ENCODE assay signal across 8 cellular contexts in genomic region chr5:40679071-40679997, GRCh38. TPM values are rescaled to one million over a fixed set of nuclear protein-coding genes. Genes with fewer than 3 reads are reported as not detected.
A peak's percentile ranks its signal among the peaks of the same experiment; 100 is the strongest.
DNase-seq lines count a peak whose midpoint lies in the region; ATAC-seq and TF ChIP-seq lines count a peak whose summit lies in the region.

Gene PTGER4 (plus strand): TSS chr5:40679915. CDS start chr5:40680994, 1,079 bp downstream.

- H3K9ac ChIP-seq in OCI-LY3 (ENCODE audit: low read length), result peak within 1 kb of the TSS; percentile 98

- H3K4me1 ChIP-seq in CD4-positive, alpha-beta memory T cell (ENCODE audit: insufficient read depth, low read length), result peaks cover 46% of the 10 kb centered on the region
- H3K4me1 ChIP-seq in OCI-LY3 (ENCODE audit: low read length) (peaks cover 13% of the 10 kb centered on the region), mononuclear cell (ENCODE audit: insufficient read depth, low read length) (peaks cover 59% of the 10 kb centered on the region)

- peaks cover 34 to 70% (median 46%) of the 10 kb centered on the region in 4 donors for H3K4me1 Mint-ChIP-seq in CD4-positive, alpha-beta memory T cell

- TF ChIP-seq CTCF in HL-60 (IDR thresholded peaks at IDR 0.05; ENCODE audit: insufficient read depth, low read length) (no peak), OCI-LY3 (IDR thresholded peaks at IDR 0.05; ENCODE audit: low read depth, low read length) (no peak)

- H3K79me2 ChIP-seq in OCI-LY3 (ENCODE audit: low read length), result peaks cover 53% of the 10 kb centered on the region

- H3K9me3 Mint-ChIP-seq in CD4-positive, alpha-beta memory T cell, result peaks cover 0 to 9% (median 1%) of the 10 kb centered on the region in 8 donors

- no peaks in the 10 kb centered on the region for H3K9me3 ChIP-seq in CD4-positive, alpha-beta memory T cell (ENCODE audit: control insufficient read depth in 1 of 2, low read length in 2 of 2)
- H3K9me3 ChIP-seq in OCI-LY3 (ENCODE audit: insufficient read depth, low read length), result no peaks in the 10 kb centered on the region
- no peaks in the 10 kb centered on the region for H3K9me3 ChIP-seq in mononuclear cell (ENCODE audit: low read depth, low read length)

- H3K27ac ChIP-seq in CD4-positive, alpha-beta memory T cell (ENCODE audit: low read depth, low read length), result peak within 1 kb of the TSS; percentile 86
- H3K27ac ChIP-seq in HL-60 (replicated peaks) (peak within 1 kb of the TSS; percentile 95), OCI-LY3 (ENCODE audit: low read length) (peak within 1 kb of the TSS; percentile 94)

- H3K4me2 ChIP-seq in OCI-LY3 (ENCODE audit: low read length), result peak within 1 kb of the TSS; percentile 94

- DNase-seq in CD4-positive, alpha-beta memory T cell, result peak; percentile 90 to 92 (median 90)
- DNase-seq in HL-60 (ENCODE audit: low read depth in 1 of 2, low spot score in 1 of 2) (peak; percentile 63 to 95), epidermal melanocyte (ENCODE audit: insufficient read length, low spot score) (peak; percentile 89)
- peak; percentile 95 for DNase-seq in activated CD8-positive, alpha-beta memory T cell treated with anti-CD3 and anti-CD28 coated beads, Interleukin-2, amount 50 U/mL, for 48 hours
- DNase-seq in stimulated activated CD8-positive, alpha-beta memory T cell treated with anti-CD3 and anti-CD28 coated beads, Interleukin-2, amount 100 ng/mL, for 48 hours (ENCODE audit: low read depth in 2 of 2), result peak; percentile 88 to 92

- peak within 1 kb of the TSS; percentile 92 to 100 (median 99) for H3K4me3 Mint-ChIP-seq in CD4-positive, alpha-beta memory T cell

- no peaks in the 10 kb centered on the region for H3K27me3 Mint-ChIP-seq in CD4-positive, alpha-beta memory T cell

- peak; percentile 70 for ATAC-seq in GM19463 (IDR thresholded peaks at IDR 0.05; ENCODE audit: unreplicated experiment)

- intact Hi-C loops in CD4-positive, alpha-beta memory T cell (cut with micrococcal nuclease), result loop anchor here (1.0 to 5.0 kb wide), 7 partner anchors 25 to 1407 kb away; partner anchors contain the start of gene RPL37

- peaks cover 20% of the 10 kb centered on the region for H4K20me1 ChIP-seq in OCI-LY3 (ENCODE audit: insufficient read depth, low read length)

- no peaks in the 10 kb centered on the region for H3K36me3 ChIP-seq in CD4-positive, alpha-beta memory T cell (ENCODE audit: insufficient read depth, low read length)
- peaks cover 38% of the 10 kb centered on the region for H3K36me3 ChIP-seq in OCI-LY3 (replicated peaks; ENCODE audit: low read depth, low read length)

- H3K27me3 ChIP-seq in CD4-positive, alpha-beta memory T cell (ENCODE audit: insufficient read depth, low read length), result no peaks in the 10 kb centered on the region
- no peaks in the 10 kb centered on the region for H3K27me3 ChIP-seq in HL-60 (ENCODE audit: insufficient read depth, poor library complexity, severe bottlenecking)
- H3K27me3 ChIP-seq in OCI-LY3 (ENCODE audit: low read depth, low read length), result no peaks in the 10 kb centered on the region
- H3K27me3 ChIP-seq in mononuclear cell (ENCODE audit: insufficient read depth, low read length), result no peaks in the 10 kb centered on the region

- peaks cover 34 to 42% of the 10 kb centered on the region in 2 donors for H3K36me3 Mint-ChIP-seq in CD4-positive, alpha-beta memory T cell

- peak within 1 kb of the TSS; percentile 92 to 95 for H3K4me3 ChIP-seq in CD4-positive, alpha-beta memory T cell (ENCODE audit: low read length in 2 of 2)
- peak within 1 kb of the TSS; percentile 74 for H3K4me3 ChIP-seq in HL-60 (replicated peaks; ENCODE audit: insufficient read depth, low read length)
- peak within 1 kb of the TSS; percentile 99 for H3K4me3 ChIP-seq in OCI-LY3 (ENCODE audit: low read length)
- peak within 1 kb of the TSS; percentile 87 for H3K4me3 ChIP-seq in mononuclear cell (ENCODE audit: low read length)

- POLR2A ChIA-PET in CD4-positive, alpha-beta memory T cell (lab: Charles Lee; ENCODE audit: partially characterized antibody), result interaction anchor here (0.6 to 9.5 kb wide), 29 partner anchors 9 to 1246 kb away, joined by 3 to 194 read pairs (median 6); no protein-coding TSS in a partner anchor

- H3K27ac Mint-ChIP-seq in CD4-positive, alpha-beta memory T cell, result peak within 1 kb of the TSS; percentile 97 to 99 (median 98)

- CTCF ChIA-PET in CD4-positive, alpha-beta memory T cell (lab: Charles Lee; ENCODE audit: partially characterized antibody), result interaction anchor here (0.9 to 8.0 kb wide), 8 partner anchors 9 to 731 kb away, joined by 3 to 58 read pairs (median 6); no protein-coding TSS in a partner anchor

- no peak within 1 kb of the TSS; the same call in 1 of the 2 replicates for H2AFZ ChIP-seq in OCI-LY3 (ENCODE audit: low read depth, low read length)

RNA-seq across cellular contexts. Expression of gene PTGER4, which starts in this region (rescaled TPM):
- total RNA-seq in CD4-positive, alpha-beta memory T cell, result 10 to 100 TPM; 59.3 to 64.9 TPM
- polyA plus RNA-seq in CD4-positive, alpha-beta memory T cell, result 100 to 1,000 TPM in 1 of 2 donors, 10 to 100 TPM in 1; 62.7 to 106 TPM
- total RNA-seq in mononuclear cell, result 441 TPM

Comparison
In these comparisons a context has a peak if more than half of its experiments do, and no peak if none do; other contexts are left out.
1. Peak in every context shown above with its lines: DNase-seq, ATAC-seq, H3K4me3 ChIP-seq and H3K27ac ChIP-seq.